ENCODE assay signal across 8 cellular contexts in genomic region chr20:58648502-58648825, GRCh38. TPM values are rescaled to one million over a fixed set of nuclear protein-coding genes. Genes with fewer than 3 reads are reported as not detected.
DNase-seq lines count a peak whose midpoint lies in the region; ATAC-seq and TF ChIP-seq lines count a peak whose summit lies in the region.
"Not testable (repeated sequence)": the region's sequence is repeated elsewhere in the genome, so short reads cannot be mapped to it uniquely, and the experiment has no call there.

No MANE protein-coding gene starts in this region.

- H3K27ac ChIP-seq in CD8-positive, alpha-beta memory T cell (ENCODE audit: low read depth, low read length); endodermal cell (ENCODE audit: low read depth, low read length): not testable (repeated sequence)
- peak overlapping the region; percentile 39 to 76; a peak in 3 of 4 replicates for H3K27ac ChIP-seq in SK-N-SH (ENCODE audit: low read depth in 2 of 2, low read length in 1 of 2)
- peak overlapping the region; percentile 91 for H3K27ac ChIP-seq in vagina

- H3K27me3 Mint-ChIP-seq in CD8-positive, alpha-beta memory T cell; activated CD4-positive, alpha-beta T cell treated with anti-CD3 and anti-CD28 coated beads, Interleukin-2, amount 10 ng/mL, durations not matched to agents 7 days and 5 days; activated naive CD4-positive, alpha-beta T cell treated with anti-CD3 and anti-CD28 coated beads, Interleukin-2, amount 10 ng/mL, durations not matched to agents 7 days and 5 days: not testable (repeated sequence)
- H3K27me3 Mint-ChIP-seq in endodermal cell (ENCODE audit: insufficient read depth) (peaks cover 16% of the 10 kb centered on the region), naive B cell (peaks cover 0 to 13% (median 10%) of the 10 kb centered on the region in 3 donors), progenitor cell of endocrine pancreas (peaks cover 13% of the 10 kb centered on the region)

- not testable (repeated sequence) for H3K9ac ChIP-seq in SK-N-SH; endodermal cell (ENCODE audit: extremely low read depth, low read length, poor library complexity, severe bottlenecking)

- H3F3A ChIP-seq in SK-N-SH (replicated peaks; ENCODE audit: insufficient read depth) = peaks cover 46% of the 10 kb centered on the region

- CTCF ChIA-PET in CD8-positive, alpha-beta memory T cell (lab: Charles Lee) = interaction anchor here (1.2 to 4.9 kb wide), 4 partner anchors 9 to 203 kb away, joined by 3 to 30 read pairs (median 6); partner anchors contain the start of gene GNAS
- CTCF ChIA-PET in SK-N-SH (lab: Yijun Ruan, JAX) = interaction anchor here (1.4 to 8.5 kb wide), 8 partner anchors 9 to 574 kb away, joined by 3 to 87 read pairs (median 6); no protein-coding TSS in a partner anchor
- CTCF ChIA-PET in activated CD4-positive, alpha-beta T cell treated with anti-CD3 and anti-CD28 coated beads, Interleukin-2, amount 10 ng/mL, durations not matched to agents 7 days and 5 days (lab: Charles Lee) = interaction anchor here (0.6 to 2.1 kb wide), 4 partner anchors 11 to 348 kb away, joined by 3 to 6 read pairs (median 4); no protein-coding TSS in a partner anchor
- CTCF ChIA-PET in activated naive CD4-positive, alpha-beta T cell treated with anti-CD3 and anti-CD28 coated beads, Interleukin-2, amount 10 ng/mL, durations not matched to agents 7 days and 5 days (lab: Charles Lee) = interaction anchor here (0.6 to 3.7 kb wide), 8 partner anchors 24 to 808 kb away, joined by 3 to 21 read pairs (median 4); partner anchors contain the start of genes GNAS and GNAS-AS1

- TF ChIP-seq CTCF in SK-N-SH (IDR thresholded peaks at IDR 0.05); endodermal cell (conservative IDR thresholded peaks at IDR 0.05); progenitor cell of endocrine pancreas (IDR thresholded peaks at IDR 0.05; ENCODE audit: unreplicated experiment); vagina (IDR thresholded peaks at IDR 0.05): not testable (repeated sequence)

- H4K20me1 ChIP-seq in SK-N-SH (ENCODE audit: insufficient read depth) = not testable (repeated sequence)

- not testable (repeated sequence) for H3K9me2 ChIP-seq in SK-N-SH

- not testable (repeated sequence) for ATAC-seq in naive B cell (ENCODE audit: low read depth in 2 of 2)

- H3K9me3 Mint-ChIP-seq in CD8-positive, alpha-beta memory T cell; activated CD4-positive, alpha-beta T cell treated with anti-CD3 and anti-CD28 coated beads, Interleukin-2, amount 10 ng/mL, durations not matched to agents 7 days and 5 days; activated naive CD4-positive, alpha-beta T cell treated with anti-CD3 and anti-CD28 coated beads, Interleukin-2, amount 10 ng/mL, durations not matched to agents 7 days and 5 days; endodermal cell; naive B cell; progenitor cell of endocrine pancreas (ENCODE audit: low read depth): not testable (repeated sequence)

- intact Hi-C loops in vagina (cut with DNase I) = loop anchor here (5.0 kb wide), 1 partner anchor 176 kb away; no protein-coding TSS in a partner anchor

- not testable (repeated sequence) for H3K27me3 ChIP-seq in CD8-positive, alpha-beta memory T cell (ENCODE audit: insufficient read depth, low read length, poor library complexity, severe bottlenecking); SK-N-SH (ENCODE audit: insufficient read depth); endodermal cell (ENCODE audit: control insufficient read depth, insufficient read depth, low read length, poor library complexity, severe bottlenecking); vagina

- not testable (repeated sequence) for H3K9me3 ChIP-seq in CD8-positive, alpha-beta memory T cell (ENCODE audit: low read length); SK-N-SH; endodermal cell (ENCODE audit: control insufficient read depth, low read length); vagina

- DNase-seq in CD8-positive, alpha-beta memory T cell; SK-N-SH; activated CD4-positive, alpha-beta T cell treated with anti-CD3 and anti-CD28 coated beads, Interleukin-2, amount 10 ng/mL, durations not matched to agents 7 days and 5 days; activated naive CD4-positive, alpha-beta T cell treated with anti-CD3 and anti-CD28 coated beads, Interleukin-2, amount 10 ng/mL, durations not matched to agents 7 days and 5 days; naive B cell; progenitor cell of endocrine pancreas (ENCODE audit: low spot score, unreplicated experiment): not testable (repeated sequence)
- DNase-seq in endodermal cell (peak; percentile 20), vagina (ENCODE audit: extremely low spot score in 2 of 2) (peak in 1 of 2 donors; percentile 3)

- 0 out of 2 replicates have a peak overlapping the region, but pooled peaks have one; percentile 5 for H3K4me2 ChIP-seq in SK-N-SH

- TF ChIP-seq POLR2A in vagina (IDR thresholded peaks at IDR 0.05) = not testable (repeated sequence)

- peaks cover 0 to 22% (median 1%) of the 10 kb centered on the region in 3 donors for H3K36me3 Mint-ChIP-seq in CD8-positive, alpha-beta memory T cell
- H3K36me3 Mint-ChIP-seq in activated CD4-positive, alpha-beta T cell treated with anti-CD3 and anti-CD28 coated beads, Interleukin-2, amount 10 ng/mL, durations not matched to agents 7 days and 5 days (ENCODE audit: low read depth) = peaks cover 15% of the 10 kb centered on the region
- peaks cover 21% of the 10 kb centered on the region for H3K36me3 Mint-ChIP-seq in activated naive CD4-positive, alpha-beta T cell treated with anti-CD3 and anti-CD28 coated beads, Interleukin-2, amount 10 ng/mL, durations not matched to agents 7 days and 5 days
- not testable (repeated sequence) for H3K36me3 Mint-ChIP-seq in endodermal cell (ENCODE audit: low read depth); naive B cell; progenitor cell of endocrine pancreas (ENCODE audit: insufficient read depth)

- H3K4me1 ChIP-seq in CD8-positive, alpha-beta memory T cell (ENCODE audit: insufficient read depth, low read length); endodermal cell (ENCODE audit: control insufficient read depth, insufficient read depth, low read length): not testable (repeated sequence)
- H3K4me1 ChIP-seq in SK-N-SH (ENCODE audit: control insufficient read depth in 1 of 2, insufficient read depth in 2 of 2, low read depth in 1 of 2, low read length in 1 of 2) (peaks cover 21 to 33% of the 10 kb centered on the region in 2 experiments; a peak in 3 of 4 replicates), vagina (peaks cover 57% of the 10 kb centered on the region)

- peak overlapping the region in 6 of 7 donors; percentile 80 to 91 (median 82) for H3K4me3 Mint-ChIP-seq in CD8-positive, alpha-beta memory T cell
- H3K4me3 Mint-ChIP-seq in activated CD4-positive, alpha-beta T cell treated with anti-CD3 and anti-CD28 coated beads, Interleukin-2, amount 10 ng/mL, durations not matched to agents 7 days and 5 days = peak overlapping the region; percentile 62
- peak overlapping the region; percentile 70 for H3K4me3 Mint-ChIP-seq in activated naive CD4-positive, alpha-beta T cell treated with anti-CD3 and anti-CD28 coated beads, Interleukin-2, amount 10 ng/mL, durations not matched to agents 7 days and 5 days
- H3K4me3 Mint-ChIP-seq in endodermal cell = not testable (repeated sequence)
- H3K4me3 Mint-ChIP-seq in naive B cell (peak overlapping the region in 7 of 8 donors; percentile 52 to 92 (median 82)), progenitor cell of endocrine pancreas (ENCODE audit: low read depth) (peak overlapping the region; percentile 75)

- TF ChIP-seq RAD21 in SK-N-SH (IDR thresholded peaks at IDR 0.05; ENCODE audit: low read length) = not testable (repeated sequence)

- not testable (repeated sequence) for H3K36me3 ChIP-seq in CD8-positive, alpha-beta memory T cell (ENCODE audit: insufficient read depth, low read length); SK-N-SH (replicated peaks in 1 of 2; ENCODE audit: control insufficient read depth in 1 of 2, insufficient read depth in 2 of 2, low read length in 1 of 2); endodermal cell (ENCODE audit: control insufficient read depth, insufficient read depth, low read length); vagina

- H3K4me3 ChIP-seq in CD8-positive, alpha-beta memory T cell (ENCODE audit: low read length); SK-N-SH (ENCODE audit: low read depth in 2 of 2, low read length in 1 of 2); endodermal cell (ENCODE audit: low read length); vagina: not testable (repeated sequence)

- TF ChIP-seq EP300 in SK-N-SH (IDR thresholded peaks at IDR 0.05; ENCODE audit: borderline replicate concordance in 1 of 2, low read depth in 1 of 2, low read length in 1 of 2) = not testable (repeated sequence)

- peaks cover 12 to 26% (median 19%) of the 10 kb centered on the region in 3 donors for H3K4me1 Mint-ChIP-seq in CD8-positive, alpha-beta memory T cell
- peaks cover 10% of the 10 kb centered on the region for H3K4me1 Mint-ChIP-seq in activated CD4-positive, alpha-beta T cell treated with anti-CD3 and anti-CD28 coated beads, Interleukin-2, amount 10 ng/mL, durations not matched to agents 7 days and 5 days
- H3K4me1 Mint-ChIP-seq in activated naive CD4-positive, alpha-beta T cell treated with anti-CD3 and anti-CD28 coated beads, Interleukin-2, amount 10 ng/mL, durations not matched to agents 7 days and 5 days = peaks cover 15% of the 10 kb centered on the region
- peaks cover 38% of the 10 kb centered on the region for H3K4me1 Mint-ChIP-seq in endodermal cell
- H3K4me1 Mint-ChIP-seq in naive B cell = peaks cover 22 to 24% (median 23%) of the 10 kb centered on the region in 3 donors
- H3K4me1 Mint-ChIP-seq in progenitor cell of endocrine pancreas (ENCODE audit: low read depth) = peaks cover 14% of the 10 kb centered on the region

- WGBS in SK-N-SH (ENCODE audit: low lambda C conversion rate) = 98% methylated on average over 2 of the region's 6 CpGs
- 84 to 86% methylated on average over 5 to 6 of the region's 6 CpGs for WGBS in endodermal cell (ENCODE audit: insufficient coverage in 1 of 2, insufficient read length in 1 of 2), 2 experiments

- POLR2A ChIA-PET in CD8-positive, alpha-beta memory T cell (lab: Charles Lee); SK-N-SH (lab: Yijun Ruan, JAX); activated CD4-positive, alpha-beta T cell treated with anti-CD3 and anti-CD28 coated beads, Interleukin-2, amount 10 ng/mL, durations not matched to agents 7 days and 5 days (lab: Charles Lee): not testable (repeated sequence)

- H3K27ac Mint-ChIP-seq in CD8-positive, alpha-beta memory T cell = peak overlapping the region in 2 of 8 donors; percentile 84 to 93
- H3K27ac Mint-ChIP-seq in activated CD4-positive, alpha-beta T cell treated with anti-CD3 and anti-CD28 coated beads, Interleukin-2, amount 10 ng/mL, durations not matched to agents 7 days and 5 days; activated naive CD4-positive, alpha-beta T cell treated with anti-CD3 and anti-CD28 coated beads, Interleukin-2, amount 10 ng/mL, durations not matched to agents 7 days and 5 days; endodermal cell: not testable (repeated sequence)
- H3K27ac Mint-ChIP-seq in naive B cell (peak overlapping the region in 1 of 6 donors; percentile 76), progenitor cell of endocrine pancreas (peak overlapping the region; percentile 11)

- H3K79me2 ChIP-seq in SK-N-SH (ENCODE audit: insufficient read depth) = peaks cover 24% of the 10 kb centered on the region

- H2AFZ ChIP-seq in SK-N-SH (ENCODE audit: low read depth) = not testable (repeated sequence)

RNA-seq across cellular contexts. Expression of gene STX16, which starts 2.6 kb away (rescaled TPM):
- total RNA-seq in CD8-positive, alpha-beta memory T cell = 10 to 100 TPM; 69.2 to 72.8 TPM
- polyA plus RNA-seq in CD8-positive, alpha-beta memory T cell = 24.9 TPM
- 63.8 and 90.9 TPM in 2 replicates for polyA plus RNA-seq in SK-N-SH (2012; rRNA removed)
- 54.0 and 56.0 TPM in 2 replicates for polyA plus RNA-seq in SK-N-SH (2012; cell fraction: cytosol; rRNA removed)
- 199 and 277 TPM in 2 replicates for polyA plus RNA-seq in SK-N-SH (2012; cell fraction: nucleus; rRNA removed)
- total RNA-seq in activated CD4-positive, alpha-beta T cell treated with anti-CD3 and anti-CD28 coated beads, Interleukin-2, amount 10 ng/mL, durations not matched to agents 7 days and 5 days = 100 to 1,000 TPM; 163 to 173 TPM
- 100 to 1,000 TPM in 1 of 2 donors, 10 to 100 TPM in 1; 91.6 to 114 TPM for total RNA-seq in endodermal cell
- polyA plus RNA-seq in endodermal cell (2013, experiment 1 of 2) = 60.9 TPM
- polyA plus RNA-seq in endodermal cell (2013, experiment 2 of 2) = 62.3 TPM
- polyA plus RNA-seq in naive B cell (ENCODE audit: low read depth in 6 of 6) = 10 to 100 TPM; 15.7 to 35.7 (median 20.8) TPM
- total RNA-seq in progenitor cell of endocrine pancreas = 78.8 and 85.6 TPM in 2 replicates
- 49.4 TPM for total RNA-seq in vagina

RNA-seq across cellular contexts. Expression of gene NPEPL1, which starts 44.1 kb away (rescaled TPM):
- 10 to 100 TPM; 15.3 to 18.6 TPM for total RNA-seq in CD8-positive, alpha-beta memory T cell
- polyA plus RNA-seq in CD8-positive, alpha-beta memory T cell = 6.8 TPM
- polyA plus RNA-seq in SK-N-SH (2012; rRNA removed) = 2.3 and 2.8 TPM in 2 replicates
- polyA plus RNA-seq in SK-N-SH (2012; cell fraction: cytosol; rRNA removed) = 0.15 and 0.31 TPM in 2 replicates
- polyA plus RNA-seq in SK-N-SH (2012; cell fraction: nucleus; rRNA removed) = 26.7 and 39.7 TPM in 2 replicates
- total RNA-seq in activated CD4-positive, alpha-beta T cell treated with anti-CD3 and anti-CD28 coated beads, Interleukin-2, amount 10 ng/mL, durations not matched to agents 7 days and 5 days = 10 to 100 TPM; 28.7 to 30.7 TPM
- 10 to 100 TPM; 52.9 to 72.8 TPM for total RNA-seq in endodermal cell
- polyA plus RNA-seq in endodermal cell (2013, experiment 1 of 2) = 24.1 TPM
- 22.4 TPM for polyA plus RNA-seq in endodermal cell (2013, experiment 2 of 2)
- polyA plus RNA-seq in naive B cell (ENCODE audit: low read depth in 6 of 6) = 1 to 10 TPM; 4.2 to 8.4 (median 6.0) TPM
- total RNA-seq in progenitor cell of endocrine pancreas = 55.4 and 56.3 TPM in 2 replicates
- total RNA-seq in vagina = 25.5 TPM
